In genomic region chr14:91897121-91897701, GRCh38 we compare ENCODE assay signal across 11 cellular contexts. TPM values are rescaled to one million over a fixed set of nuclear protein-coding genes. Genes with fewer than 3 reads are reported as not detected.
A peak's percentile ranks its signal among the peaks of the same experiment; 100 is the strongest.
DNase-seq lines count a peak whose midpoint lies in the region; ATAC-seq and TF ChIP-seq lines count a peak whose summit lies in the region.
"Had no signal": no experiment of that assay in that cellular context is flagged by ENCODE, and none has a peak within 500 bp of the region (broad histone marks: within the 10 kb centered on the region; RNA-seq: fewer than 3 reads in every experiment).

No MANE protein-coding gene starts in this region.

- TF ChIP-seq CTCF in left ventricle myocardium inferior (IDR thresholded peaks at IDR 0.05; ENCODE audit: borderline replicate concordance), result no peak

- ATAC-seq in HG03457 (IDR thresholded peaks at IDR 0.05; ENCODE audit: unreplicated experiment), result no peak
- no peak for ATAC-seq in HG02678 (IDR thresholded peaks at IDR 0.05; ENCODE audit: unreplicated experiment)

- peaks cover 24% of the 10 kb centered on the region for H3K27me3 ChIP-seq in left ventricle myocardium inferior (ENCODE audit: low read depth)

- H3K9me3 ChIP-seq in left ventricle myocardium inferior (replicated peaks), result no peaks in the 10 kb centered on the region

- H3K4me3 ChIP-seq in left ventricle myocardium inferior, result no peak overlapping the region

- H3K27ac ChIP-seq in left ventricle myocardium inferior (replicated peaks), result peak overlapping the region; percentile 73

- H3K36me3 ChIP-seq in left ventricle myocardium inferior, result no peaks in the 10 kb centered on the region

- intact Hi-C loops in left ventricle myocardium inferior (cut with micrococcal nuclease), result no loop called here

- H3K4me1 ChIP-seq in left ventricle myocardium inferior, result peaks cover 40% of the 10 kb centered on the region

- peak in 11 of 14 donors; percentile 20 to 74 (median 46) for DNase-seq in C1 segment of cervical spinal cord (lab: John Stamatoyannopoulos, UW)
- DNase-seq in anterior cingulate cortex (lab: John Stamatoyannopoulos, UW), result peak in 52 of 58 donors; percentile 22 to 91 (median 64)
- peak; percentile 62 for DNase-seq in left ventricle myocardium inferior
- DNase-seq in putamen (ENCODE audit: low spot score), result peak; percentile 84
- no peak for DNase-seq in NCI-H510A (lab: John Stamatoyannopoulos, UW)
- no peak for DNase-seq in activated T-cell treated with anti-CD3 and anti-CD28 coated beads for 4 hours
- DNase-seq: activated CD4-positive, alpha-beta T cell treated with anti-CD3 and anti-CD28 coated beads for 48 hours; DMS 273 treated with DMSO at 0.1 percent for 48 hours; effector memory CD4-positive, alpha-beta T cell had no signal

RNA-seq across cellular contexts. Expression of gene TC2N, which starts 29.9 kb away (rescaled TPM):
- total RNA-seq in left ventricle myocardium inferior, result 4.1 TPM

RNA-seq across cellular contexts. Expression of gene FBLN5, which starts 50.3 kb away (rescaled TPM):
- 62.5 TPM for total RNA-seq in left ventricle myocardium inferior

Comparison
In these comparisons a context has a peak if more than half of its experiments do, and no peak if none do; other contexts are left out.
1. DNase-seq: peak in C1 segment of cervical spinal cord (11 of 14), anterior cingulate cortex (52 of 58), left ventricle myocardium inferior (single experiment) and putamen (single experiment); none in NCI-H510A (single experiment) and activated T-cell treated with anti-CD3 and anti-CD28 coated beads for 4 hours (single experiment).